Comparison of ENCODE assay signal across 11 cellular contexts in the genomic region with DNA sequence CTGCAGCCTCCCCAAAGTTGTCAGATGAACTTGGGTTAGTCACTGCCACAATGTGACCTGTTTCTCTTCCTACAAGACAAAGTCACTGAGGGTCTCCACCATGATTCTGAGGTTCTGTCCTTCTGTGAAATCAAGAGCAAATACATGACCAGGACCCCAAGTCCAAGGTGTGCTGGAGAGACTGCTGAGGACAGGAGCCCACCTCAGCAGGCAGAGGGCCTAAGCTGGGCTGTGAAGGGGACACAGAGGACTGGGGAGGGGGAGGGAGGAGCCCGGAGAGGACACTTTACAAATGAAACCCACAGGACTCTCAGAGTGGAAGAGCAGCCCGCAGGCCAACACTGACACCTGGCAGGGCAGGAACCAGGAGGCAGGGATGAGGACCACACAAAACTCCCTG. TPM values are rescaled to one million over a fixed set of nuclear protein-coding genes. Genes with fewer than 3 reads are reported as not detected.
"Had no signal": no experiment of that assay in that cellular context is flagged by ENCODE, and none has a peak within 500 bp of the region (broad histone marks: within the 10 kb centered on the region; RNA-seq: fewer than 3 reads in every experiment).

No MANE protein-coding gene starts in this region.

- H3K4me1 ChIP-seq: HAP-1 had no signal

- DNase-seq: GM23248, GOT3, H7, HFFc6, KBM-7 had no signal

- FAIRE-seq: HTR-8/SVneo had no signal

- H3K36me3 ChIP-seq: HAP-1 had no signal

- ATAC-seq: HCT116 had no signal

- H3K9me3 ChIP-seq: HAP-1 had no signal

- H3K9ac ChIP-seq: GM23248 had no signal

- H3K27ac ChIP-seq: GM23248 had no signal

- H3K4me3 ChIP-seq: GM23248, HAP-1 had no signal

- H2AFZ ChIP-seq: GM23248 had no signal

RNA-seq across cellular contexts. Expression of a gene that starts 3.3 kb away (rescaled TPM):
- total RNA-seq: GM23248, H4, H7, HFFc6, HT-29 had no signal
- polyA plus RNA-seq: GM23248, IgD-negative memory B cell had no signal

RNA-seq across cellular contexts. Expression of a gene that starts 39.2 kb away (rescaled TPM):
- total RNA-seq: GM23248, H4, H7, HFFc6, HT-29 had no signal
- polyA plus RNA-seq: GM23248, IgD-negative memory B cell had no signal

RNA-seq across cellular contexts. Expression of a gene that starts 48.2 kb away (rescaled TPM):
- total RNA-seq: GM23248, H4, H7, HFFc6 had no signal
- polyA plus RNA-seq: GM23248 had no signal

RNA-seq across cellular contexts. Expression of a gene that starts 50.0 kb away (rescaled TPM):
- total RNA-seq: GM23248, H4, H7, HFFc6, HT-29 had no signal
- polyA plus RNA-seq: GM23248, IgD-negative memory B cell had no signal
